9 cellular contexts compared by ENCODE assay signal in genomic region chr3:38479431-38480092, GRCh38. TPM values are rescaled to one million over a fixed set of nuclear protein-coding genes. Genes with fewer than 3 reads are reported as not detected.
A peak's percentile ranks its signal among the peaks of the same experiment; 100 is the strongest.
DNase-seq lines count a peak whose midpoint lies in the region; ATAC-seq and TF ChIP-seq lines count a peak whose summit lies in the region.
"Had no signal": no experiment of that assay in that cellular context is flagged by ENCODE, and none has a peak within 500 bp of the region (broad histone marks: within the 10 kb centered on the region; RNA-seq: fewer than 3 reads in every experiment).

No MANE protein-coding gene starts in this region.

- H3K4me3 ChIP-seq in MG63 (no peak overlapping the region), WERI-Rb-1 (ENCODE audit: low read depth, low read length) (no peak overlapping the region), coronary artery (no peak overlapping the region), left lung (no peak overlapping the region)
- H3K4me3 ChIP-seq: SK-N-MC had no signal

- no peaks in the 10 kb centered on the region for H3K9me3 ChIP-seq in MG63
- H3K9me3 ChIP-seq in WERI-Rb-1 (ENCODE audit: severe bottlenecking), result no peaks in the 10 kb centered on the region
- H3K9me3 ChIP-seq in left lung, result no peaks in the 10 kb centered on the region

- H3K36me3 Mint-ChIP-seq in stimulated activated naive B cell treated with anti-CD40 and anti-IgM and Interleukin-4, amounts not matched to agents 10 μg/mL and 1 μg/mL and 100 μg/mL, for 72 hours, result peaks cover 0 to 4% of the 10 kb centered on the region in 2 donors

- TF ChIP-seq CTCF in GM20000 (IDR thresholded peaks at IDR 0.05; ENCODE audit: extremely low read depth, missing control alignments) (peak; percentile 79), WERI-Rb-1 (IDR thresholded peaks at IDR 0.05; ENCODE audit: low read depth, low read length) (peak; percentile 81), coronary artery (IDR thresholded peaks at IDR 0.05) (peak; percentile 90), left lung (IDR thresholded peaks at IDR 0.05) (peak; percentile 74 to 78)

- no peaks in the 10 kb centered on the region for H3K27me3 ChIP-seq in MG63
- H3K27me3 ChIP-seq in WERI-Rb-1 (ENCODE audit: insufficient read depth, low read depth, severe bottlenecking), result no peaks in the 10 kb centered on the region
- H3K27me3 ChIP-seq in left lung, result no peaks in the 10 kb centered on the region

- H3K27me3 Mint-ChIP-seq in stimulated activated naive B cell treated with anti-CD40 and anti-IgM and Interleukin-4, amounts not matched to agents 10 μg/mL and 1 μg/mL and 100 μg/mL, for 72 hours, result no peaks in the 10 kb centered on the region

- DNase-seq in COR-L47 (lab: John Stamatoyannopoulos, UW) (peak; percentile 10), GM20000 (ENCODE audit: low spot score) (peak; percentile 77), MG63 (peak; percentile 37), WERI-Rb-1 (peak; percentile 49), coronary artery (ENCODE audit: low spot score) (no peak), left lung (peak in 1 of 2 donors; percentile 50)
- no peak for DNase-seq in stimulated activated naive B cell treated with anti-CD40 and anti-IgM and Interleukin-4, amounts not matched to agents 10 μg/mL and 1 μg/mL and 100 μg/mL, for 72 hours

- no peak overlapping the region; the same call in 1 of the 2 replicates for H3K27ac ChIP-seq in WERI-Rb-1
- H3K27ac ChIP-seq in coronary artery, result no peak overlapping the region
- H3K27ac ChIP-seq in left lung, result no peak overlapping the region
- H3K27ac ChIP-seq: SK-N-MC had no signal

- intact Hi-C loops in left lung (cut with DNase I), result loop anchor here in 1 of 2 donors (10.0 kb wide), 1 partner anchor 355 kb away; no protein-coding TSS in a partner anchor

- no peaks in the 10 kb centered on the region for H3K36me3 ChIP-seq in MG63
- H3K36me3 ChIP-seq in WERI-Rb-1, result peaks cover 56% of the 10 kb centered on the region
- peaks cover 0 to 41% of the 10 kb centered on the region in 2 donors for H3K36me3 ChIP-seq in left lung

- no peaks in the 10 kb centered on the region for H3K9me3 Mint-ChIP-seq in stimulated activated naive B cell treated with anti-CD40 and anti-IgM and Interleukin-4, amounts not matched to agents 10 μg/mL and 1 μg/mL and 100 μg/mL, for 72 hours

- ATAC-seq in left lung, result peak; percentile 95
- ATAC-seq in stimulated activated naive B cell treated with anti-CD40 and anti-IgM and Interleukin-4, amounts not matched to agents 10 μg/mL and 1 μg/mL and 100 μg/mL, for 72 hours (replicated peaks), result peak; percentile 78 to 88
- ATAC-seq in GM18520 (IDR thresholded peaks at IDR 0.05; ENCODE audit: unreplicated experiment), result no peak

- H3K4me3 Mint-ChIP-seq in stimulated activated naive B cell treated with anti-CD40 and anti-IgM and Interleukin-4, amounts not matched to agents 10 μg/mL and 1 μg/mL and 100 μg/mL, for 72 hours, result no peak overlapping the region

- no peaks in the 10 kb centered on the region for H3K4me1 Mint-ChIP-seq in stimulated activated naive B cell treated with anti-CD40 and anti-IgM and Interleukin-4, amounts not matched to agents 10 μg/mL and 1 μg/mL and 100 μg/mL, for 72 hours

- no peaks in the 10 kb centered on the region for H3K4me1 ChIP-seq in left lung

- no peak overlapping the region for H3K27ac Mint-ChIP-seq in stimulated activated naive B cell treated with anti-CD40 and anti-IgM and Interleukin-4, amounts not matched to agents 10 μg/mL and 1 μg/mL and 100 μg/mL, for 72 hours

RNA-seq across cellular contexts. Expression of gene EXOG, which starts 16.6 kb away (rescaled TPM):
- 4.7 and 5.0 TPM in 2 replicates for total RNA-seq in MG63 (2014; rRNA removed; shearing (Covaris generic); ENCODE audit: low replicate concordance)
- 10 to 100 TPM; 12.8 to 14.4 TPM for total RNA-seq in left lung

RNA-seq across cellular contexts. Expression of gene ACVR2B, which starts 25.9 kb away (rescaled TPM):
- total RNA-seq in MG63 (2014; rRNA removed; shearing (Covaris generic); ENCODE audit: low replicate concordance), result 1.1 and 1.2 TPM in 2 replicates
- 1 to 10 TPM; 5.2 TPM for total RNA-seq in left lung

Comparison
In these comparisons a context has a peak if more than half of its experiments do, and no peak if none do; other contexts are left out.
1. DNase-seq: peak in COR-L47 (single experiment), GM20000 (single experiment), MG63 (single experiment) and WERI-Rb-1 (single experiment); none in coronary artery (single experiment) and stimulated activated naive B cell treated with anti-CD40 and anti-IgM and Interleukin-4, amounts not matched to agents 10 μg/mL and 1 μg/mL and 100 μg/mL, for 72 hours (single experiment).
2. Peak in every context shown above with its lines, with median percentiles within 50 percentile points of each other: CTCF ChIP-seq.